ENCODE assay signal across 16 cellular contexts in genomic region chrX:29661290-29661689, GRCh38.
DNase-seq lines count a peak whose midpoint lies in the region; ATAC-seq and TF ChIP-seq lines count a peak whose summit lies in the region.
"Had no signal": no experiment of that assay in that cellular context is flagged by ENCODE, and none has a peak within 500 bp of the region (broad histone marks: within the 10 kb centered on the region; RNA-seq: fewer than 3 reads in every experiment).

No MANE protein-coding gene starts in this region.

- intact Hi-C loops in mammary epithelial cell (cut with micrococcal nuclease): loop anchor here (5.0 kb wide), 3 partner anchors 104 to 1664 kb away; no protein-coding TSS in a partner anchor
- intact Hi-C loops in MCF 10A (cut with micrococcal nuclease): no loop called here

- H3K9me3 ChIP-seq in mammary epithelial cell (replicated peaks; ENCODE audit: insufficient read depth, low read length) (no peaks in the 10 kb centered on the region), adipocyte (ENCODE audit: control insufficient read depth, low read length) (no peaks in the 10 kb centered on the region)
- no peaks in the 10 kb centered on the region for H3K9me3 ChIP-seq in CD8-positive, alpha-beta memory T cell (ENCODE audit: low read length)
- H3K9me3 ChIP-seq: ascending aorta had no signal

- no peak overlapping the region for H3K27ac Mint-ChIP-seq in MCF 10A (ENCODE audit: low read depth, unreplicated experiment)
- H3K27ac Mint-ChIP-seq in natural killer cell treated with Interleukin-12 subunit alpha and Interleukin-12 subunit beta and Interleukin-15 and Interleukin-18, amount 100 ng/mL, for 72 hours: no peak overlapping the region
- no peak overlapping the region for H3K27ac Mint-ChIP-seq in CD8-positive, alpha-beta memory T cell
- H3K27ac Mint-ChIP-seq: activated CD4-positive, alpha-beta memory T cell treated with anti-CD3 and anti-CD28 coated beads for 36 hours; activated T-helper 17 cell treated with anti-CD3 and anti-CD28 coated beads, Interleukin-2, amount 50 U/mL, for 72 hours; effector memory CD8-positive, alpha-beta T cell had no signal

- dilution Hi-C loops in mammary epithelial cell (cut with HindIII; ENCODE audit: low sequenced_read_pairs): no loop called here

- H3K27me3 ChIP-seq in mammary epithelial cell (ENCODE audit: insufficient read depth, low read length) (no peaks in the 10 kb centered on the region), adipocyte (replicated peaks; ENCODE audit: control insufficient read depth, insufficient read depth, low read length) (no peaks in the 10 kb centered on the region)
- H3K27me3 ChIP-seq in CD8-positive, alpha-beta memory T cell (ENCODE audit: insufficient read depth, low read length, poor library complexity, severe bottlenecking): no peaks in the 10 kb centered on the region
- H3K27me3 ChIP-seq: ascending aorta had no signal

- TF ChIP-seq CTCF in mammary epithelial cell (conservative IDR thresholded peaks at IDR 0.05 in 1 of 2, IDR thresholded peaks at IDR 0.05 in 1 of 2; ENCODE audit: extremely low read depth in 1 of 2, insufficient read depth in 1 of 2, low read depth in 1 of 2, low read length in 2 of 2): no peak
- TF ChIP-seq CTCF in MCF 10A (IDR thresholded peaks at IDR 0.05; ENCODE audit: unreplicated experiment): no peak
- TF ChIP-seq CTCF in fibroblast of villous mesenchyme (IDR thresholded peaks at IDR 0.05; ENCODE audit: insufficient read depth, low read depth, low read length): no peak

- POLR2A ChIA-PET in MCF 10A (lab: Yijun Ruan, JAX): no interaction called here
- POLR2A ChIA-PET in CD8-positive, alpha-beta memory T cell (lab: Charles Lee): no interaction called here

- H3K79me2 ChIP-seq in mammary epithelial cell (ENCODE audit: insufficient read depth, low read length): no peaks in the 10 kb centered on the region

- H3K4me1 Mint-ChIP-seq in MCF 10A (ENCODE audit: insufficient read depth, unreplicated experiment): peaks cover 17% of the 10 kb centered on the region
- no peaks in the 10 kb centered on the region for H3K4me1 Mint-ChIP-seq in natural killer cell treated with Interleukin-12 subunit alpha and Interleukin-12 subunit beta and Interleukin-15 and Interleukin-18, amount 100 ng/mL, for 72 hours (ENCODE audit: low read depth in 2 of 2)
- H3K4me1 Mint-ChIP-seq in CD8-positive, alpha-beta memory T cell: no peaks in the 10 kb centered on the region
- H3K4me1 Mint-ChIP-seq: activated T-helper 17 cell treated with anti-CD3 and anti-CD28 coated beads, Interleukin-2, amount 50 U/mL, for 72 hours had no signal

- peak overlapping the region; percentile 53 for H3K4me2 ChIP-seq in mammary epithelial cell (ENCODE audit: insufficient read depth, low read depth, low read length)

- H3K36me3 Mint-ChIP-seq in MCF 10A (ENCODE audit: insufficient read depth, unreplicated experiment): no peaks in the 10 kb centered on the region
- no peaks in the 10 kb centered on the region for H3K36me3 Mint-ChIP-seq in natural killer cell treated with Interleukin-12 subunit alpha and Interleukin-12 subunit beta and Interleukin-15 and Interleukin-18, amount 100 ng/mL, for 72 hours
- no peaks in the 10 kb centered on the region for H3K36me3 Mint-ChIP-seq in CD8-positive, alpha-beta memory T cell
- H3K36me3 Mint-ChIP-seq: activated CD4-positive, alpha-beta memory T cell treated with anti-CD3 and anti-CD28 coated beads for 36 hours had no signal

- no peak for ATAC-seq in natural killer cell treated with Interleukin-12 subunit alpha and Interleukin-12 subunit beta and Interleukin-15 and Interleukin-18, amount 100 ng/mL, for 72 hours
- ATAC-seq: activated T-helper 17 cell treated with anti-CD3 and anti-CD28 coated beads, Interleukin-2, amount 50 U/mL, for 72 hours; effector memory CD8-positive, alpha-beta T cell had no signal

- in situ Hi-C loops in mammary epithelial cell (cut with MboI; ENCODE audit: low sequenced_read_pairs in 2 of 2): no loop called here

- H3K36me3 ChIP-seq in mammary epithelial cell (ENCODE audit: insufficient read depth, low read length): no peaks in the 10 kb centered on the region
- no peaks in the 10 kb centered on the region for H3K36me3 ChIP-seq in adipocyte (ENCODE audit: control insufficient read depth, insufficient read depth, low read length, severe bottlenecking)
- no peaks in the 10 kb centered on the region for H3K36me3 ChIP-seq in CD8-positive, alpha-beta memory T cell (ENCODE audit: insufficient read depth, low read length)
- H3K36me3 ChIP-seq: ascending aorta had no signal

- H3K4me3 Mint-ChIP-seq in MCF 10A (ENCODE audit: unreplicated experiment): no peak overlapping the region
- H3K4me3 Mint-ChIP-seq in natural killer cell treated with Interleukin-12 subunit alpha and Interleukin-12 subunit beta and Interleukin-15 and Interleukin-18, amount 100 ng/mL, for 72 hours: no peak overlapping the region
- H3K4me3 Mint-ChIP-seq in CD8-positive, alpha-beta memory T cell: no peak overlapping the region
- H3K4me3 Mint-ChIP-seq: activated CD4-positive, alpha-beta memory T cell treated with anti-CD3 and anti-CD28 coated beads for 36 hours; activated T-helper 17 cell treated with anti-CD3 and anti-CD28 coated beads, Interleukin-2, amount 50 U/mL, for 72 hours; effector memory CD8-positive, alpha-beta T cell; neural crest cell had no signal

- no peaks in the 10 kb centered on the region for H3K9me3 Mint-ChIP-seq in MCF 10A (ENCODE audit: unreplicated experiment)
- H3K9me3 Mint-ChIP-seq in natural killer cell treated with Interleukin-12 subunit alpha and Interleukin-12 subunit beta and Interleukin-15 and Interleukin-18, amount 100 ng/mL, for 72 hours: peaks cover 5% of the 10 kb centered on the region
- H3K9me3 Mint-ChIP-seq in CD8-positive, alpha-beta memory T cell: peaks cover 0 to 6% (median 3%) of the 10 kb centered on the region in 5 donors
- H3K9me3 Mint-ChIP-seq: activated T-helper 17 cell treated with anti-CD3 and anti-CD28 coated beads, Interleukin-2, amount 50 U/mL, for 72 hours had no signal

- H3K9ac ChIP-seq in mammary epithelial cell (ENCODE audit: insufficient read depth, low read length): no peak overlapping the region
- H3K9ac ChIP-seq in adipocyte (ENCODE audit: low read length): no peak overlapping the region

- H3K27ac ChIP-seq in mammary epithelial cell (ENCODE audit: insufficient read depth, low read depth, low read length): peak overlapping the region; percentile 95
- H3K27ac ChIP-seq in CD8-positive, alpha-beta memory T cell (ENCODE audit: low read depth, low read length): no peak overlapping the region
- H3K27ac ChIP-seq: ascending aorta had no signal

- DNase-seq in mammary epithelial cell: peak; percentile 31
- DNase-seq in MCF 10A (ENCODE audit: unreplicated experiment): no peak
- DNase-seq in adipocyte (ENCODE audit: low read depth): peak; percentile 13
- DNase-seq in fibroblast of villous mesenchyme (ENCODE audit: low read depth): peak; percentile 52
- DNase-seq in AG08396 (ENCODE audit: low spot score): no peak
- no peak for DNase-seq in superior temporal gyrus (ENCODE audit: extremely low spot score)
- no peak for DNase-seq in natural killer cell treated with Interleukin-12 subunit alpha and Interleukin-12 subunit beta and Interleukin-15 and Interleukin-18, amount 100 ng/mL, for 72 hours (ENCODE audit: low spot score)
- DNase-seq in CD8-positive, alpha-beta memory T cell: no peak
- DNase-seq: activated CD4-positive, alpha-beta memory T cell treated with anti-CD3 and anti-CD28 coated beads for 36 hours; effector memory CD8-positive, alpha-beta T cell; hippocampal formation; NCI-H2029 treated with DMSO at 0.1 percent for 48 hours; NCI-H774 had no signal

- CTCF ChIA-PET in mammary epithelial cell (lab: Charles Lee; ENCODE audit: low non-redundant PET): no interaction called here
- CTCF ChIA-PET in MCF 10A (lab: Yijun Ruan, JAX): interaction anchor here (0.6 kb wide), 1 partner anchor 994 kb away, joined by 3 read pairs; no protein-coding TSS in a partner anchor
- CTCF ChIA-PET in CD8-positive, alpha-beta memory T cell (lab: Charles Lee): no interaction called here

- H4K20me1 ChIP-seq in mammary epithelial cell (ENCODE audit: insufficient read depth, low read length): no peaks in the 10 kb centered on the region

- no peak overlapping the region for H3K4me3 ChIP-seq in mammary epithelial cell (replicated peaks in 1 of 3; ENCODE audit: insufficient read depth in 1 of 3, low read depth in 2 of 3, low read length in 3 of 3)
- no peak overlapping the region for H3K4me3 ChIP-seq in adipocyte (ENCODE audit: low read length)
- no peak overlapping the region for H3K4me3 ChIP-seq in fibroblast of villous mesenchyme (ENCODE audit: low read depth, low read length)
- no peak overlapping the region for H3K4me3 ChIP-seq in CD8-positive, alpha-beta memory T cell (ENCODE audit: low read length)
- H3K4me3 ChIP-seq: ascending aorta had no signal

- H3K4me1 ChIP-seq in mammary epithelial cell (ENCODE audit: insufficient read depth, low read length): peaks cover 21% of the 10 kb centered on the region
- peaks cover 18% of the 10 kb centered on the region for H3K4me1 ChIP-seq in adipocyte (ENCODE audit: control insufficient read depth, insufficient read depth, low read length)
- H3K4me1 ChIP-seq in CD8-positive, alpha-beta memory T cell (ENCODE audit: insufficient read depth, low read length): no peaks in the 10 kb centered on the region

- H3K27me3 Mint-ChIP-seq in MCF 10A (ENCODE audit: insufficient read depth, unreplicated experiment): no peaks in the 10 kb centered on the region
- H3K27me3 Mint-ChIP-seq in natural killer cell treated with Interleukin-12 subunit alpha and Interleukin-12 subunit beta and Interleukin-15 and Interleukin-18, amount 100 ng/mL, for 72 hours: no peaks in the 10 kb centered on the region
- H3K27me3 Mint-ChIP-seq in CD8-positive, alpha-beta memory T cell: peaks cover 0 to 2% of the 10 kb centered on the region in 2 donors
- H3K27me3 Mint-ChIP-seq: activated CD4-positive, alpha-beta memory T cell treated with anti-CD3 and anti-CD28 coated beads for 36 hours; activated T-helper 17 cell treated with anti-CD3 and anti-CD28 coated beads, Interleukin-2, amount 50 U/mL, for 72 hours; effector memory CD8-positive, alpha-beta T cell had no signal

- H2AFZ ChIP-seq in mammary epithelial cell (ENCODE audit: low read depth, low read length): peak overlapping the region; percentile 40

- no TSS peak for BruUV-seq in mammary epithelial cell (replicated peaks; lab: Mats Ljungman, UMichigan)
- no TSS peak for BruUV-seq in MCF 10A (replicated peaks; lab: Mats Ljungman, UMichigan)

Comparison
In these comparisons a context has a peak if more than half of its experiments do, and no peak if none do; other contexts are left out.
1. DNase-seq: peak in mammary epithelial cell (single experiment), adipocyte (single experiment) and fibroblast of villous mesenchyme (single experiment); none in MCF 10A (single experiment), AG08396 (single experiment), superior temporal gyrus (single experiment), natural killer cell treated with Interleukin-12 subunit alpha and Interleukin-12 subunit beta and Interleukin-15 and Interleukin-18, amount 100 ng/mL, for 72 hours (single experiment) and CD8-positive, alpha-beta memory T cell (0 of 5).